25 cellular contexts compared by ENCODE assay signal in the genomic region with DNA sequence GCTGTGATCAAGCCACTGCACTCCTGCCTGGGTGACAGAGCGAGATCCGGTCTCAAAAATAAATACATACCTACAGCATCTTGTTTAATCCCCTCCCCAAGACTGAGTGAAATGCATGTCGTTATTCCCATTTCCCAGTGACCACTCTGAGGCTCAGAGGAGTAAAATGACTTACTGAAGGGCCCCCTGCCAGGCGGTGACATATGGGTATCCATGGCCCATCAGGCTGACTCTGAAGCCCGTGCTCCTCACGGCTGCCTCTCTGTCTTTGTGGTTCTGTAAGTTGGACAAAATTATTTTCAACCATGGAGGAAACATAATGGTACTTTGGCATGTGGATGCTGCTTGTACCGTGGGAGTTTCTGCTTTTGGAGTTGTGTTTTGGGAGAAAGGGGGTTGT. TPM values are rescaled to one million over a fixed set of nuclear protein-coding genes. Genes with fewer than 3 reads are reported as not detected.
DNase-seq lines count a peak whose midpoint lies in the region; ATAC-seq and TF ChIP-seq lines count a peak whose summit lies in the region.
"Had no signal": no experiment of that assay in that cellular context is flagged by ENCODE, and none has a peak within 500 bp of the region (broad histone marks: within the 10 kb centered on the region; RNA-seq: fewer than 3 reads in every experiment).

No MANE protein-coding gene starts in this region.

- dilution Hi-C loops in IMR-90 (cut with HindIII; ENCODE audit: low sequenced_read_pairs, unreplicated experiment), result no loop called here

- H3K36me3 ChIP-seq in IMR-90 (ENCODE audit: control insufficient read depth, insufficient read depth, low read length), result no peaks in the 10 kb centered on the region
- no peaks in the 10 kb centered on the region for H3K36me3 ChIP-seq in endodermal cell (ENCODE audit: control insufficient read depth, insufficient read depth, low read length)
- H3K36me3 ChIP-seq in osteoblast (ENCODE audit: insufficient read depth, low read length), result no peaks in the 10 kb centered on the region

- H3K27me3 ChIP-seq in IMR-90 (ENCODE audit: control insufficient read depth, insufficient read depth, low read length), result peaks cover 3% of the 10 kb centered on the region; the same call in 1 of the 2 replicates
- H3K27me3 ChIP-seq in endodermal cell (ENCODE audit: control insufficient read depth, insufficient read depth, low read length, poor library complexity, severe bottlenecking), result no peaks in the 10 kb centered on the region
- H3K27me3 ChIP-seq in osteoblast (ENCODE audit: insufficient read depth, low read length), result no peaks in the 10 kb centered on the region

- POLR2A ChIA-PET in IMR-90 (lab: Charles Lee; ENCODE audit: unreplicated experiment), result no interaction called here

- in situ Hi-C loops in G401 (cut with HindIII; ENCODE audit: low sequenced_read_pairs) (no loop called here), IMR-90 (cut with MboI; ENCODE audit: low sequenced_read_pairs) (no loop called here)

- H3K4me2 ChIP-seq in IMR-90 (ENCODE audit: low read depth, low read length) (peak overlapping the region; percentile 41; the same call in 1 of the 2 replicates), osteoblast (ENCODE audit: insufficient read depth, low read length) (peak overlapping the region; percentile 65)

- no peak for TF ChIP-seq RAD21 in IMR-90 (IDR thresholded peaks at IDR 0.05; ENCODE audit: low read length)

- no peak overlapping the region for H3K4me3 ChIP-seq in IMR-90 (ENCODE audit: insufficient read depth, low read depth, low read length)
- H3K4me3 ChIP-seq in endodermal cell (ENCODE audit: low read length), result no peak overlapping the region
- no peak overlapping the region for H3K4me3 ChIP-seq in osteoblast (ENCODE audit: insufficient read depth, low read length)
- H3K4me3 ChIP-seq: lung, mucosa of descending colon, SK-N-MC, skin epidermis had no signal

- peaks cover 10% of the 10 kb centered on the region for H3K9me1 ChIP-seq in IMR-90 (ENCODE audit: insufficient read depth, low read length)

- peaks cover 5% of the 10 kb centered on the region for H3K4me1 Mint-ChIP-seq in endodermal cell
- no peaks in the 10 kb centered on the region for H3K4me1 Mint-ChIP-seq in activated T-cell treated with anti-CD3 and anti-CD28 coated beads, Interleukin-2, amount 50 U/mL, for 24 hours (ENCODE audit: low read depth)

- CTCF ChIA-PET in IMR-90 (lab: Yijun Ruan, JAX), result interaction anchor here (1.2 kb wide), 1 partner anchor 18 kb away, joined by 3 read pairs; the partner anchor contains the start of gene PINK1

- no peak overlapping the region for H2AK9ac ChIP-seq in IMR-90 (replicated peaks; ENCODE audit: low read depth, low read length, poor library complexity)

- TF ChIP-seq CTCF in IMR-90 (conservative IDR thresholded peaks at IDR 0.05; ENCODE audit: low read depth, low read length), result no peak
- TF ChIP-seq CTCF in endodermal cell (conservative IDR thresholded peaks at IDR 0.05), result no peak
- no peak for TF ChIP-seq CTCF in osteoblast (IDR thresholded peaks at IDR 0.05; ENCODE audit: extremely low read depth, low read depth, low read length)

- peak overlapping the region; percentile 51 for H2BK120ac ChIP-seq in IMR-90 (ENCODE audit: low read depth, low read length)

- peak overlapping the region; percentile 67; the same call in 2 of the 3 replicates for H2BK15ac ChIP-seq in IMR-90 (ENCODE audit: low read depth, low read length)

- 80% methylated on average over 1 of the region's 7 CpGs; no CpG with 5 or more reads in 1 of the 2 experiments for WGBS in IMR-90 (ENCODE audit: extremely low coverage in 2 of 2, insufficient read length in 1 of 2), 2 experiments
- WGBS in endodermal cell (ENCODE audit: insufficient coverage in 1 of 2, insufficient read length in 1 of 2), 2 experiments, result 82 to 87% methylated on average over 6 to 7 of the region's 7 CpGs

- H3K27me3 Mint-ChIP-seq in endodermal cell (ENCODE audit: insufficient read depth), result no peaks in the 10 kb centered on the region
- H3K27me3 Mint-ChIP-seq in activated T-cell treated with anti-CD3 and anti-CD28 coated beads, Interleukin-2, amount 50 U/mL, for 24 hours, result peaks cover 10% of the 10 kb centered on the region

- peak overlapping the region; percentile 48 to 80; a peak in 3 of 4 replicates for H4K8ac ChIP-seq in IMR-90 (ENCODE audit: low read depth in 2 of 2, low read length in 2 of 2)

- H3K36me3 Mint-ChIP-seq in endodermal cell (ENCODE audit: low read depth), result peaks cover 7% of the 10 kb centered on the region
- no peaks in the 10 kb centered on the region for H3K36me3 Mint-ChIP-seq in activated T-cell treated with anti-CD3 and anti-CD28 coated beads, Interleukin-2, amount 50 U/mL, for 24 hours (ENCODE audit: low read depth)

- H3K27ac ChIP-seq in IMR-90 (ENCODE audit: insufficient read depth, low read length), result no peak overlapping the region
- no peak overlapping the region for H3K27ac ChIP-seq in endodermal cell (ENCODE audit: low read depth, low read length)
- H3K27ac ChIP-seq in osteoblast (ENCODE audit: low read depth, low read length), result peak overlapping the region; percentile 30
- no peak overlapping the region for H3K27ac ChIP-seq in caudate nucleus (ENCODE audit: low read depth, low read length)
- H3K27ac ChIP-seq: epithelial cell of prostate, SK-N-MC had no signal

- H3K9ac ChIP-seq in IMR-90 (ENCODE audit: low read depth, low read length) (no peak overlapping the region), endodermal cell (ENCODE audit: extremely low read depth, low read length, poor library complexity, severe bottlenecking) (no peak overlapping the region)

- H3K4me1 ChIP-seq in IMR-90 (ENCODE audit: control insufficient read depth, insufficient read depth, low read length) (peaks cover 15% of the 10 kb centered on the region), endodermal cell (ENCODE audit: control insufficient read depth, insufficient read depth, low read length) (no peaks in the 10 kb centered on the region), osteoblast (ENCODE audit: insufficient read depth, low read length) (peaks cover 24% of the 10 kb centered on the region)

- H2AK5ac ChIP-seq in IMR-90 (ENCODE audit: low read depth, low read length), result 0 out of 2 replicates have a peak overlapping the region, but pooled peaks have one; percentile 64

- no peaks in the 10 kb centered on the region for H3K9me3 ChIP-seq in IMR-90 (ENCODE audit: control insufficient read depth, insufficient read depth, low read length)
- no peaks in the 10 kb centered on the region for H3K9me3 ChIP-seq in endodermal cell (ENCODE audit: control insufficient read depth, low read length)
- no peaks in the 10 kb centered on the region for H3K9me3 ChIP-seq in osteoblast (ENCODE audit: low read depth, low read length)
- H3K9me3 ChIP-seq: mucosa of descending colon had no signal

- H3K4ac ChIP-seq in IMR-90 (ENCODE audit: low read depth, low read length), result peak overlapping the region; percentile 61

- H3K9me3 Mint-ChIP-seq in endodermal cell, result no peaks in the 10 kb centered on the region
- H3K9me3 Mint-ChIP-seq in activated T-cell treated with anti-CD3 and anti-CD28 coated beads, Interleukin-2, amount 50 U/mL, for 24 hours, result no peaks in the 10 kb centered on the region
- H3K9me3 Mint-ChIP-seq: CD4-positive, alpha-beta T cell; nephron; stimulated activated naive CD8-positive, alpha-beta T cell treated with anti-CD3 and anti-CD28 coated beads, Interleukin-15, Interleukin-2, amounts not matched to agents 100 ng/mL and 50 ng/mL, for 24 hours; T-helper 1 cell treated with Interleukin-12 subunit alpha and Interleukin-12 subunit beta and Interleukin-4 antibody, amounts not matched to agents 30 μg/mL and 1 μg/mL, for 36 hours had no signal

- no TSS peak for BruUV-seq in IMR-90 (replicated peaks; lab: Mats Ljungman, UMichigan)

- no peaks in the 10 kb centered on the region for H3K79me1 ChIP-seq in IMR-90 (ENCODE audit: low read depth in 1 of 2, low read length in 2 of 2)

- H3K27ac Mint-ChIP-seq in endodermal cell, result peak overlapping the region; percentile 9
- H3K27ac Mint-ChIP-seq in activated T-cell treated with anti-CD3 and anti-CD28 coated beads, Interleukin-2, amount 50 U/mL, for 24 hours, result no peak overlapping the region
- H3K27ac Mint-ChIP-seq: CD4-positive, alpha-beta T cell; progenitor cell of endocrine pancreas; stimulated activated naive CD8-positive, alpha-beta T cell treated with anti-CD3 and anti-CD28 coated beads, Interleukin-15, Interleukin-2, amounts not matched to agents 100 ng/mL and 50 ng/mL, for 24 hours; T-helper 1 cell treated with Interleukin-12 subunit alpha and Interleukin-12 subunit beta and Interleukin-4 antibody, amounts not matched to agents 30 μg/mL and 1 μg/mL, for 36 hours had no signal

- H4K91ac ChIP-seq in IMR-90 (ENCODE audit: insufficient read depth, low read depth, low read length), result peak overlapping the region; percentile 61

- H4K5ac ChIP-seq in IMR-90 (ENCODE audit: low read depth, low read length), result peak overlapping the region; percentile 8

- H4K20me1 ChIP-seq in IMR-90 (ENCODE audit: insufficient read depth, low read length), result no peaks in the 10 kb centered on the region
- no peaks in the 10 kb centered on the region for H4K20me1 ChIP-seq in osteoblast (ENCODE audit: insufficient read depth, low read length)

- peak; percentile 69 for DNase-seq in G401 (ENCODE audit: low spot score)
- no peak for DNase-seq in IMR-90
- DNase-seq in endodermal cell, result no peak
- DNase-seq in osteoblast (ENCODE audit: insufficient read length, low spot score, missing footprints), result peak; percentile 21
- no peak for DNase-seq in activated CD4-positive, alpha-beta T cell treated with anti-CD3 and anti-CD28 coated beads, Interleukin-2, amount 50 U/mL, for 48 hours
- no peak for DNase-seq in cerebellar nuclear complex (lab: John Stamatoyannopoulos, UW)
- DNase-seq in caudate nucleus (lab: John Stamatoyannopoulos, UW), result no peak
- DNase-seq in activated T-cell treated with anti-CD3 and anti-CD28 coated beads, Interleukin-2, amount 50 U/mL, for 24 hours, result no peak
- DNase-seq: activated gamma-delta T cell; activated T-cell treated with anti-CD3 and anti-CD28 coated beads for 4 hours; CD4-positive, alpha-beta T cell; mucosa of descending colon; NCI-H1417 treated with DMSO at 0.1 percent for 48 hours; NCI-H2081 treated with DMSO at 0.1 percent for 48 hours; NCI-H226; NCI-H82 had no signal

- no peak for ATAC-seq in IMR-90 (ENCODE audit: low read depth)
- ATAC-seq: mucosa of descending colon had no signal

- TF ChIP-seq POLR2A in IMR-90 (IDR thresholded peaks at IDR 0.05; ENCODE audit: low read depth, low read length), result no peak

- H3K56ac ChIP-seq in IMR-90 (ENCODE audit: extremely low read depth, insufficient read depth, low read length), result no peak overlapping the region

- no peaks in the 10 kb centered on the region for H3K79me2 ChIP-seq in osteoblast (ENCODE audit: insufficient read depth, low read length)

- no peak overlapping the region for H3K4me3 Mint-ChIP-seq in endodermal cell
- no peak overlapping the region for H3K4me3 Mint-ChIP-seq in activated T-cell treated with anti-CD3 and anti-CD28 coated beads, Interleukin-2, amount 50 U/mL, for 24 hours
- H3K4me3 Mint-ChIP-seq: CD4-positive, alpha-beta T cell; nephron; stimulated activated naive CD8-positive, alpha-beta T cell treated with anti-CD3 and anti-CD28 coated beads, Interleukin-15, Interleukin-2, amounts not matched to agents 100 ng/mL and 50 ng/mL, for 24 hours; T-helper 1 cell treated with Interleukin-12 subunit alpha and Interleukin-12 subunit beta and Interleukin-4 antibody, amounts not matched to agents 30 μg/mL and 1 μg/mL, for 36 hours had no signal

- no peak overlapping the region; the same call in 1 of the 2 replicates for H3K14ac ChIP-seq in IMR-90 (replicated peaks; ENCODE audit: low read depth, low read length)

- peak overlapping the region; percentile 85 for H2AFZ ChIP-seq in IMR-90 (replicated peaks; ENCODE audit: low read length, poor library complexity)
- H2AFZ ChIP-seq in osteoblast (ENCODE audit: low read length), result peak overlapping the region; percentile 84

- intact Hi-C loops in IMR-90 (cut with micrococcal nuclease), result no loop called here

- H3K18ac ChIP-seq in IMR-90 (ENCODE audit: low read depth, low read length), result peak overlapping the region; percentile 13; the same call in 1 of the 2 replicates

- peak overlapping the region; percentile 8 for H2BK5ac ChIP-seq in IMR-90 (ENCODE audit: low read depth, low read length, poor library complexity, severe bottlenecking)

- H3K23ac ChIP-seq in IMR-90 (ENCODE audit: low read depth, low read length), result peak overlapping the region; percentile 29; the same call in 1 of the 2 replicates

- peak overlapping the region; percentile 20; the same call in 1 of the 2 replicates for H2BK20ac ChIP-seq in IMR-90 (ENCODE audit: low read depth, low read length)

RNA-seq across cellular contexts. Expression of gene PINK1, which starts 17.3 kb away (rescaled TPM):
- total RNA-seq in G401 (2014; rRNA removed; shearing (Covaris generic)), result 53.3 and 57.1 TPM in 2 replicates
- total RNA-seq in IMR-90 (2012; rRNA removed) (52.9 and 55.3 TPM in 2 replicates), endodermal cell (10 to 100 TPM; 26.3 to 27.7 TPM), osteoblast (73.1 and 79.3 TPM in 2 replicates)
- polyA plus RNA-seq in IMR-90 (2012; rRNA removed), result 55.2 and 57.8 TPM in 2 replicates
- polyA plus RNA-seq in IMR-90 (2012; cell fraction: cytosol; rRNA removed), result 44.7 and 69.0 TPM in 2 replicates
- polyA plus RNA-seq in IMR-90 (2012; cell fraction: nucleus; rRNA removed; ENCODE audit: low replicate concordance), result 39.0 and 41.1 TPM in 2 replicates
- 20.5 TPM for polyA plus RNA-seq in endodermal cell (2013, experiment 1 of 2)
- polyA plus RNA-seq in endodermal cell (2013, experiment 2 of 2), result 20.2 TPM

RNA-seq across cellular contexts. Expression of gene CDA, which starts 27.0 kb away (rescaled TPM):
- not detected in 2 replicates for total RNA-seq in G401 (2014; rRNA removed; shearing (Covaris generic))
- total RNA-seq in IMR-90 (2012; rRNA removed), result 0.90 and 1.4 TPM in 2 replicates
- 9.4 and 10.7 TPM in 2 replicates for polyA plus RNA-seq in IMR-90 (2012; rRNA removed)
- 12.4 and 12.6 TPM in 2 replicates for polyA plus RNA-seq in IMR-90 (2012; cell fraction: cytosol; rRNA removed)
- polyA plus RNA-seq in IMR-90 (2012; cell fraction: nucleus; rRNA removed; ENCODE audit: low replicate concordance), result 2.0 and 2.5 TPM in 2 replicates
- 10 to 100 TPM in 1 of 2 donors, 1 to 10 TPM in 1; 1.3 to 24.3 TPM for total RNA-seq in endodermal cell
- 3.9 TPM for polyA plus RNA-seq in endodermal cell (2013, experiment 1 of 2)
- 1.7 TPM for polyA plus RNA-seq in endodermal cell (2013, experiment 2 of 2)
- total RNA-seq in osteoblast, result 0.59 and 1.1 TPM in 2 replicates
- total RNA-seq: H4, progenitor cell of endocrine pancreas had no signal

RNA-seq across cellular contexts. Expression of gene DDOST, which starts 45.2 kb away (rescaled TPM):
- total RNA-seq in G401 (2014; rRNA removed; shearing (Covaris generic)), result 389 and 401 TPM in 2 replicates
- total RNA-seq in IMR-90 (2012; rRNA removed) (155 and 179 TPM in 2 replicates), endodermal cell (100 to 1,000 TPM; 252 to 280 TPM), osteoblast (291 and 293 TPM in 2 replicates)
- 414 and 477 TPM in 2 replicates for polyA plus RNA-seq in IMR-90 (2012; rRNA removed)
- polyA plus RNA-seq in IMR-90 (2012; cell fraction: cytosol; rRNA removed), result 234 and 424 TPM in 2 replicates
- 92.6 and 119 TPM in 2 replicates for polyA plus RNA-seq in IMR-90 (2012; cell fraction: nucleus; rRNA removed; ENCODE audit: low replicate concordance)
- polyA plus RNA-seq in endodermal cell (2013, experiment 1 of 2), result 170 TPM
- 153 TPM for polyA plus RNA-seq in endodermal cell (2013, experiment 2 of 2)

Comparison
In these comparisons a context has a peak if more than half of its experiments do, and no peak if none do; other contexts are left out.
1. DNase-seq: peak in G401 (single experiment) and osteoblast (single experiment); none in IMR-90 (single experiment), endodermal cell (single experiment), activated CD4-positive, alpha-beta T cell treated with anti-CD3 and anti-CD28 coated beads, Interleukin-2, amount 50 U/mL, for 48 hours (0 of 2), cerebellar nuclear complex (0 of 2), caudate nucleus (0 of 61) and activated T-cell treated with anti-CD3 and anti-CD28 coated beads, Interleukin-2, amount 50 U/mL, for 24 hours (single experiment).